27 cellular contexts compared by ENCODE assay signal in the genomic region with DNA sequence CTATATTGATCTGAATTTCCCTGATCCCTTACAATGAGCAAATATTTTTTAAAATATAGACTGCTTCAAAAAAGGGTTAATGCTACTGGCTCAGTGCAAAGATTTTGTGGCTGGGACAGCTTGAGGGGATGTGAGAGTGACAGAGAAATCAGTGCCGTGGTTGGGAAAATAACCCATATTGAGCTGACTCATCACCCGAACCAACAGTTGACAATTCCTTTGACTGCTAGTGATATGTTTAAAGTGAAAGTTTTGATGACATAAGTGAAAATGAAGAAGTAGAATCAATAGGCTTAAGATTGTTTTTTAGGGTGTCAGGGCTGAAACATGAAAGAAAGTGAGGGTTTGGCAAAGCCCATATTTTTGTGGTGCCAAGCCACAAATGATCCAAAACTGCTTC.
DNase-seq lines count a peak whose midpoint lies in the region; ATAC-seq and TF ChIP-seq lines count a peak whose summit lies in the region.
"Had no signal": no experiment of that assay in that cellular context is flagged by ENCODE, and none has a peak within 500 bp of the region (broad histone marks: within the 10 kb centered on the region; RNA-seq: fewer than 3 reads in every experiment).

No MANE protein-coding gene starts in this region.

- H3K27ac Mint-ChIP-seq in stimulated activated naive CD8-positive, alpha-beta T cell treated with anti-CD3 and anti-CD28 coated beads, Interleukin-15, amount 100 ng/mL, for 72 hours = no peak overlapping the region
- H3K27ac Mint-ChIP-seq in activated T-helper 17 cell treated with anti-CD3 and anti-CD28 coated beads, Interleukin-2, amount 50 U/mL, for 72 hours = no peak overlapping the region
- H3K27ac Mint-ChIP-seq: activated CD8-positive, alpha-beta T cell treated with anti-CD3 and anti-CD28 coated beads, Interleukin-2, amount 10 ng/mL, durations not matched to agents 7 days and 5 days; nephron; progenitor cell of endocrine pancreas; T-helper 2 cell treated with Interferon-gamma antibody and Interleukin-4, amounts not matched to agents 5 μg/mL and 100 μg/mL, for 36 hours had no signal

- intact Hi-C loops in mucosa of descending colon (cut with DNase I, micrococcal nuclease) = no loop called here

- H3K9me3 Mint-ChIP-seq in stimulated activated naive CD8-positive, alpha-beta T cell treated with anti-CD3 and anti-CD28 coated beads, Interleukin-15, amount 100 ng/mL, for 72 hours = peaks cover 6 to 20% of the 10 kb centered on the region in 2 donors
- peaks cover 10% of the 10 kb centered on the region for H3K9me3 Mint-ChIP-seq in activated T-helper 17 cell treated with anti-CD3 and anti-CD28 coated beads, Interleukin-2, amount 50 U/mL, for 72 hours

- no peaks in the 10 kb centered on the region for H3K27me3 Mint-ChIP-seq in stimulated activated naive CD8-positive, alpha-beta T cell treated with anti-CD3 and anti-CD28 coated beads, Interleukin-15, amount 100 ng/mL, for 72 hours
- H3K27me3 Mint-ChIP-seq in activated T-helper 17 cell treated with anti-CD3 and anti-CD28 coated beads, Interleukin-2, amount 50 U/mL, for 72 hours = no peaks in the 10 kb centered on the region
- H3K27me3 Mint-ChIP-seq: central memory CD8-positive, alpha-beta T cell; progenitor cell of endocrine pancreas had no signal

- H3K4me3 Mint-ChIP-seq in stimulated activated naive CD8-positive, alpha-beta T cell treated with anti-CD3 and anti-CD28 coated beads, Interleukin-15, amount 100 ng/mL, for 72 hours = no peak overlapping the region
- no peak overlapping the region for H3K4me3 Mint-ChIP-seq in activated T-helper 17 cell treated with anti-CD3 and anti-CD28 coated beads, Interleukin-2, amount 50 U/mL, for 72 hours
- H3K4me3 Mint-ChIP-seq: activated CD8-positive, alpha-beta T cell treated with anti-CD3 and anti-CD28 coated beads, Interleukin-2, amount 10 ng/mL, durations not matched to agents 7 days and 5 days; activated T-cell treated with anti-CD3 and anti-CD28 coated beads, Interleukin-2, amount 50 U/mL, for 4 hours; central memory CD8-positive, alpha-beta T cell; nephron; T-helper 2 cell treated with Interferon-gamma antibody and Interleukin-4, amounts not matched to agents 5 μg/mL and 100 μg/mL, for 36 hours had no signal

- peak; percentile 43 for ATAC-seq in stimulated activated naive CD8-positive, alpha-beta T cell treated with anti-CD3 and anti-CD28 coated beads, Interleukin-15, amount 100 ng/mL, for 72 hours
- no peak for ATAC-seq in stimulated activated naive CD8-positive, alpha-beta T cell treated with anti-CD3 and anti-CD28 coated beads, Interleukin-15, Interleukin-2, amounts not matched to agents 100 U/mL and 50 U/mL, for 24 hours
- ATAC-seq in HG02852 (IDR thresholded peaks at IDR 0.05; ENCODE audit: unreplicated experiment) = peak; percentile 73
- no peak for ATAC-seq in mucosa of descending colon
- ATAC-seq in activated T-helper 17 cell treated with anti-CD3 and anti-CD28 coated beads, Interleukin-2, amount 50 U/mL, for 72 hours (replicated peaks) = no peak
- ATAC-seq: activated CD8-positive, alpha-beta T cell treated with anti-CD3 and anti-CD28 coated beads, Interleukin-2, amount 10 ng/mL, durations not matched to agents 7 days and 5 days; activated T-cell treated with anti-CD3 and anti-CD28 coated beads, Interleukin-2, amount 50 U/mL, for 4 hours had no signal

- H3K36me3 Mint-ChIP-seq in activated T-helper 17 cell treated with anti-CD3 and anti-CD28 coated beads, Interleukin-2, amount 50 U/mL, for 72 hours (ENCODE audit: low read depth) = no peaks in the 10 kb centered on the region

- H3K36me3 ChIP-seq in mucosa of descending colon (ENCODE audit: low read depth) = no peaks in the 10 kb centered on the region
- H3K36me3 ChIP-seq: BLaER1, esophagus squamous epithelium had no signal

- no peaks in the 10 kb centered on the region for H3K4me1 Mint-ChIP-seq in stimulated activated naive CD8-positive, alpha-beta T cell treated with anti-CD3 and anti-CD28 coated beads, Interleukin-15, amount 100 ng/mL, for 72 hours
- no peaks in the 10 kb centered on the region for H3K4me1 Mint-ChIP-seq in activated T-helper 17 cell treated with anti-CD3 and anti-CD28 coated beads, Interleukin-2, amount 50 U/mL, for 72 hours
- H3K4me1 Mint-ChIP-seq: central memory CD8-positive, alpha-beta T cell; nephron had no signal

- H3K4me3 ChIP-seq in mucosa of descending colon = no peak overlapping the region
- H3K4me3 ChIP-seq: BLaER1, esophagus squamous epithelium had no signal

- no peak for DNase-seq in stimulated activated naive CD8-positive, alpha-beta T cell treated with anti-CD3 and anti-CD28 coated beads, Interleukin-15, amount 100 ng/mL, for 72 hours
- no peak for DNase-seq in stimulated activated naive CD8-positive, alpha-beta T cell treated with anti-CD3 and anti-CD28 coated beads, Interleukin-15, Interleukin-2, amounts not matched to agents 100 U/mL and 50 U/mL, for 24 hours
- peak; percentile 4 for DNase-seq in M059J (ENCODE audit: low read depth)
- no peak for DNase-seq in NCI-H1105 (lab: John Stamatoyannopoulos, UW)
- no peak for DNase-seq in mucosa of descending colon
- no peak for DNase-seq in KBM-7
- DNase-seq: activated CD4-positive, CD25-positive, alpha-beta regulatory T cell; activated CD8-positive, alpha-beta T cell treated with anti-CD3 and anti-CD28 coated beads, Interleukin-2, amount 10 ng/mL, durations not matched to agents 7 days and 5 days; activated naive CD4-positive, alpha-beta T cell treated with anti-CD3 and anti-CD28 coated beads, Interleukin-2, amount 50 U/mL, for 16 hours; activated T-cell treated with anti-CD3 and anti-CD28 coated beads, Interleukin-2, amount 50 U/mL, for 4 hours; aorta; Calu3; EL; esophagus squamous epithelium; GOT3; mesenchymal stem cell; NCI-H146; SK-N-SH; small intestine; stimulated activated CD4-positive, alpha-beta T cell treated with anti-CD3 and anti-CD28 coated beads, Interleukin-4, amount 100 ng/mL, for 4 hours had no signal

- no peaks in the 10 kb centered on the region for H3K4me1 ChIP-seq in mucosa of descending colon (ENCODE audit: low read depth)
- H3K4me1 ChIP-seq: BLaER1 had no signal

- H3K9me3 ChIP-seq in mucosa of descending colon = peaks cover 15% of the 10 kb centered on the region
- H3K9me3 ChIP-seq: SK-N-SH had no signal

- TF ChIP-seq CTCF in mucosa of descending colon (IDR thresholded peaks at IDR 0.05) = no peak

- in situ Hi-C loops in KBM-7 (cut with MboI; ENCODE audit: low pct_unique_long_range_greater_than_20kb, low sequenced_read_pairs) = no loop called here

Comparison
In these comparisons a context has a peak if more than half of its experiments do, and no peak if none do; other contexts are left out.
1. ATAC-seq: peak in stimulated activated naive CD8-positive, alpha-beta T cell treated with anti-CD3 and anti-CD28 coated beads, Interleukin-15, amount 100 ng/mL, for 72 hours (single experiment) and HG02852 (single experiment); none in stimulated activated naive CD8-positive, alpha-beta T cell treated with anti-CD3 and anti-CD28 coated beads, Interleukin-15, Interleukin-2, amounts not matched to agents 100 U/mL and 50 U/mL, for 24 hours (single experiment), mucosa of descending colon (single experiment) and activated T-helper 17 cell treated with anti-CD3 and anti-CD28 coated beads, Interleukin-2, amount 50 U/mL, for 72 hours (single experiment).